In the genomic region with DNA sequence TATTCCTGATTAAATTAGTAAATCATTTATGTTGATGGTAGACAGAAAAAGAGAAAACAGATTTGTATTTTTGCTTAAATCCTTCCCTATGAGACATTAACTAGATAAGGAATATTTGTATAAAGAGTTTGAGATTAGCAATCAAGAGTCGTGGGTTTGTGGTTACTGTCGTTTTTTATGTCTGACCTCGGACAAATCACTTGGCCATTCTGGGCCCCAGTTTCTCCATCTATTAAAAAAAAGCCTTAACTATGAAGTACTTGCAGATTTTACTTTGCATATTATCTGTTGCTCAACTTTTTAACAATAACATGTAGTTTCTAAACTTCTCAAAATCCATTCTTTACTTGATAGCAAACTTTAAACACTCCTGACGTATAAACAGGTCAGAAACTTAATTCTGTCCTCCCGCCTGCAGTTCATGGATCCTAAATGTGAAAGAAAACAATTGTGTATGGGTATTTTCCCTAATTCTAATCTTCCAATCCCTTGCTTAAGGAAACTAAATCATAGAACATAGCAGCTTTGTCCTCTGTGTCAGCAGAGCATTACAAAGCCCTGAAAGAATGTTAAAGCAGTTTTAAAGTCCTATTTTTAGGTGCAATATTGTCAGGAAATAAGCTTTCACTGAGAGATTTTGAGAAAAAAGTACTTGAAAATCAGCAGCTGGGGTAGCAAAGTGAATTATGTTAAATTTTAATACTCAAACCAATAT, we compare ENCODE assay signal across 20 cellular contexts.
DNase-seq lines count a peak whose midpoint lies in the region; ATAC-seq, FAIRE-seq and TF ChIP-seq lines count a peak whose summit lies in the region.
"Had no signal": no experiment of that assay in that cellular context is flagged by ENCODE, and none has a peak within 500 bp of the region (broad histone marks: within the 10 kb centered on the region; RNA-seq: fewer than 3 reads in every experiment).

No MANE protein-coding gene starts in this region.

- peaks cover 7% of the 10 kb centered on the region for H3K36me3 Mint-ChIP-seq in astrocyte (ENCODE audit: low read depth, unreplicated experiment)

- H3K9me3 ChIP-seq in DOHH2 (ENCODE audit: control insufficient read depth, insufficient read depth, low read length), result no peaks in the 10 kb centered on the region
- H3K9me3 ChIP-seq in astrocyte (ENCODE audit: insufficient read depth, low read depth, low read length), result no peaks in the 10 kb centered on the region
- H3K9me3 ChIP-seq in sigmoid colon, result no peaks in the 10 kb centered on the region
- H3K9me3 ChIP-seq: adrenal gland had no signal

- TF ChIP-seq CTCF in DOHH2 (IDR thresholded peaks at IDR 0.05; ENCODE audit: low read depth, low read length, poor library complexity, severe bottlenecking) (no peak), astrocyte (IDR thresholded peaks at IDR 0.05; ENCODE audit: insufficient read depth, low read depth, low read length) (no peak), foreskin keratinocyte (conservative IDR thresholded peaks at IDR 0.05) (no peak), sigmoid colon (IDR thresholded peaks at IDR 0.05) (no peak)

- H3K79me2 ChIP-seq in DOHH2 (ENCODE audit: control insufficient read depth, low read length) (no peaks in the 10 kb centered on the region), astrocyte (ENCODE audit: insufficient read depth, low read length) (no peaks in the 10 kb centered on the region)

- H3K36me3 ChIP-seq in DOHH2 (ENCODE audit: control insufficient read depth, low read length) (peaks cover 73% of the 10 kb centered on the region), astrocyte (ENCODE audit: insufficient read depth, low read length) (no peaks in the 10 kb centered on the region), sigmoid colon (peaks cover 0 to 14% (median 2%) of the 10 kb centered on the region in 4 donors)

- H3K27me3 ChIP-seq in DOHH2 (ENCODE audit: control insufficient read depth, low read length) (no peaks in the 10 kb centered on the region), astrocyte (ENCODE audit: insufficient read depth, low read length) (no peaks in the 10 kb centered on the region), foreskin keratinocyte (no peaks in the 10 kb centered on the region), sigmoid colon (no peaks in the 10 kb centered on the region)
- H3K27me3 ChIP-seq: adrenal gland had no signal

- no peaks in the 10 kb centered on the region for H3K9me2 ChIP-seq in DOHH2 (replicated peaks; ENCODE audit: control insufficient read depth, low read length)

- H3K27me3 Mint-ChIP-seq in astrocyte (ENCODE audit: low read depth, unreplicated experiment), result no peaks in the 10 kb centered on the region
- H3K27me3 Mint-ChIP-seq: activated CD8-positive, alpha-beta T cell treated with anti-CD3 and anti-CD28 coated beads for 36 hours; stimulated activated naive CD8-positive, alpha-beta T cell treated with anti-CD3 and anti-CD28 coated beads, Interleukin-15, amount 100 ng/mL, for 72 hours had no signal

- intact Hi-C loops in sigmoid colon (cut with DNase I), result loop anchor here (5.0 kb wide), 1 partner anchor 160 kb away; the partner anchor contains the start of gene DAAM1

- 52 to 64% methylated on average over 5 of the region's 5 CpGs for WGBS in sigmoid colon, 2 donors

- H3K4me2 ChIP-seq in DOHH2 (ENCODE audit: low read length), result peak overlapping the region; percentile 57
- peak overlapping the region; percentile 20 for H3K4me2 ChIP-seq in astrocyte (ENCODE audit: low read length)

- H3K27ac ChIP-seq in DOHH2 (ENCODE audit: low read depth, low read length), result peak overlapping the region; percentile 80
- no peak overlapping the region for H3K27ac ChIP-seq in astrocyte (ENCODE audit: low read depth, low read length)
- peak overlapping the region; percentile 54 for H3K27ac ChIP-seq in foreskin keratinocyte
- H3K27ac ChIP-seq in sigmoid colon, result peak overlapping the region; percentile 72 to 89 (median 83)

- no peak for FAIRE-seq in astrocyte (lab: Jason Lieb, UNC)
- FAIRE-seq: GM19239 had no signal

- DNase-seq in astrocyte (ENCODE audit: low read depth) (peak; percentile 73), foreskin keratinocyte (no peak), sigmoid colon (no peak), GM19238 (ENCODE audit: insufficient read length, low spot score) (no peak), T-helper 9 cell (no peak), NCI-H2081 (lab: John Stamatoyannopoulos, UW) (no peak)
- DNase-seq: ACHN; activated CD8-positive, alpha-beta T cell treated with anti-CD3 and anti-CD28 coated beads for 36 hours; adrenal gland; CD8-positive, alpha-beta T cell; Karpas-422; NCI-H1436 treated with DMSO at 0.1 percent for 48 hours; NCI-H446 treated with DMSO at 0.1 percent for 48 hours; occipital lobe; stimulated activated CD4-positive, alpha-beta T cell treated with anti-CD3 and anti-CD28 coated beads, Interleukin-12 subunit alpha, Interleukin-12 subunit beta, amount 100 ng/mL, for 4 hours; stimulated activated naive CD8-positive, alpha-beta T cell treated with anti-CD3 and anti-CD28 coated beads, Interleukin-15, amount 100 ng/mL, for 72 hours had no signal

- H3K27ac Mint-ChIP-seq in astrocyte (ENCODE audit: unreplicated experiment), result peak overlapping the region; percentile 91
- H3K27ac Mint-ChIP-seq: activated CD8-positive, alpha-beta T cell treated with anti-CD3 and anti-CD28 coated beads for 36 hours; activated T-helper 1 cell treated with anti-CD3 and anti-CD28 coated beads, Interleukin-12 subunit alpha, Interleukin-12 subunit beta, Interleukin-2, Interleukin-4 antibody, amounts not matched to agents 30 ng/mL and 10 ng/mL and 1 ng/mL, durations not matched to agents 14 hours and 24 hours and 36 hours; CD8-positive, alpha-beta T cell; stimulated activated naive CD8-positive, alpha-beta T cell treated with anti-CD3 and anti-CD28 coated beads, Interleukin-15, amount 100 ng/mL, for 72 hours had no signal

- no peak for TF ChIP-seq EP300 in sigmoid colon (IDR thresholded peaks at IDR 0.05)

- no peak overlapping the region for H2AFZ ChIP-seq in astrocyte (ENCODE audit: low read depth, low read length)

- peaks cover 35% of the 10 kb centered on the region for H3K4me1 Mint-ChIP-seq in astrocyte (ENCODE audit: low read depth, unreplicated experiment)
- H3K4me1 Mint-ChIP-seq: stimulated activated naive CD8-positive, alpha-beta T cell treated with anti-CD3 and anti-CD28 coated beads, Interleukin-15, amount 100 ng/mL, for 72 hours had no signal

- H4K20me1 ChIP-seq in DOHH2 (ENCODE audit: control insufficient read depth, insufficient read depth, low read depth, low read length), result no peaks in the 10 kb centered on the region
- no peaks in the 10 kb centered on the region for H4K20me1 ChIP-seq in astrocyte (ENCODE audit: insufficient read depth, low read length)

- H3F3A ChIP-seq in DOHH2 (ENCODE audit: control insufficient read depth, insufficient read depth), result peaks cover 10% of the 10 kb centered on the region

- H3K4me3 Mint-ChIP-seq in astrocyte (ENCODE audit: unreplicated experiment), result peak overlapping the region; percentile 24
- H3K4me3 Mint-ChIP-seq: activated CD8-positive, alpha-beta T cell treated with anti-CD3 and anti-CD28 coated beads for 36 hours; activated T-helper 1 cell treated with anti-CD3 and anti-CD28 coated beads, Interleukin-12 subunit alpha, Interleukin-12 subunit beta, Interleukin-2, Interleukin-4 antibody, amounts not matched to agents 30 ng/mL and 10 ng/mL and 1 ng/mL, durations not matched to agents 14 hours and 24 hours and 36 hours; CD8-positive, alpha-beta T cell; stimulated activated naive CD8-positive, alpha-beta T cell treated with anti-CD3 and anti-CD28 coated beads, Interleukin-15, amount 100 ng/mL, for 72 hours had no signal

- peaks cover 59% of the 10 kb centered on the region for H3K4me1 ChIP-seq in DOHH2 (ENCODE audit: control insufficient read depth, low read length)
- peaks cover 19% of the 10 kb centered on the region for H3K4me1 ChIP-seq in astrocyte (ENCODE audit: insufficient read depth, low read length)
- peaks cover 37% of the 10 kb centered on the region for H3K4me1 ChIP-seq in foreskin keratinocyte
- H3K4me1 ChIP-seq in sigmoid colon, result peaks cover 0 to 84% (median 76%) of the 10 kb centered on the region in 4 donors

- no peaks in the 10 kb centered on the region for H3K9me3 Mint-ChIP-seq in astrocyte (ENCODE audit: unreplicated experiment)
- H3K9me3 Mint-ChIP-seq: activated CD8-positive, alpha-beta T cell treated with anti-CD3 and anti-CD28 coated beads for 36 hours; activated T-helper 1 cell treated with anti-CD3 and anti-CD28 coated beads, Interleukin-12 subunit alpha, Interleukin-12 subunit beta, Interleukin-2, Interleukin-4 antibody, amounts not matched to agents 30 ng/mL and 10 ng/mL and 1 ng/mL, durations not matched to agents 14 hours and 24 hours and 36 hours; CD8-positive, alpha-beta T cell; stimulated activated naive CD8-positive, alpha-beta T cell treated with anti-CD3 and anti-CD28 coated beads, Interleukin-15, amount 100 ng/mL, for 72 hours had no signal

- ATAC-seq in foreskin keratinocyte, result no peak
- ATAC-seq in HG03175 (IDR thresholded peaks at IDR 0.05; ENCODE audit: unreplicated experiment), result no peak
- ATAC-seq: activated CD8-positive, alpha-beta T cell treated with anti-CD3 and anti-CD28 coated beads for 36 hours; CD8-positive, alpha-beta T cell; stimulated activated naive CD8-positive, alpha-beta T cell treated with anti-CD3 and anti-CD28 coated beads, Interleukin-15, amount 100 ng/mL, for 72 hours had no signal

- H3K4me3 ChIP-seq in DOHH2 (ENCODE audit: low read length), result peak overlapping the region; percentile 21
- no peak overlapping the region for H3K4me3 ChIP-seq in astrocyte (ENCODE audit: insufficient read depth, low read depth, low read length)
- no peak overlapping the region for H3K4me3 ChIP-seq in sigmoid colon
- H3K4me3 ChIP-seq: adrenal gland had no signal

- no peak for TF ChIP-seq POLR2A in sigmoid colon (IDR thresholded peaks at IDR 0.05)

- H3K9ac ChIP-seq in astrocyte (ENCODE audit: low read length), result no peak overlapping the region
